In genomic region chr2:62775367-62775668, GRCh38 we compare ENCODE assay signal across 17 cellular contexts.
"Had no signal": no experiment of that assay in that cellular context is flagged by ENCODE, and none has a peak within 500 bp of the region (broad histone marks: within the 10 kb centered on the region; RNA-seq: fewer than 3 reads in every experiment).

No MANE protein-coding gene starts in this region.

- H3K4me3 Mint-ChIP-seq: brain; central memory CD8-positive, alpha-beta T cell; dendritic cell treated with granulocyte-macrophage colony-stimulating factor and Interleukin-4, amounts not matched to agents 40 ng/mL and 50 ng/mL, for 4 days; effector memory CD8-positive, alpha-beta T cell; memory B cell; neural progenitor cell; T-helper 1 cell treated with Interleukin-12 subunit alpha and Interleukin-12 subunit beta and Interleukin-4 antibody, amounts not matched to agents 30 μg/mL and 1 μg/mL, for 36 hours had no signal

- H2AFZ ChIP-seq: neural progenitor cell had no signal

- H3K27ac ChIP-seq: left ventricle myocardium inferior, neural progenitor cell, ovary, thoracic aorta had no signal

- H3K36me3 ChIP-seq: left ventricle myocardium inferior, neural progenitor cell, ovary, thoracic aorta had no signal

- H3K36me3 Mint-ChIP-seq: neural progenitor cell had no signal

- H3K9me3 ChIP-seq: left ventricle myocardium inferior, ovary, thoracic aorta had no signal

- H3K4me1 ChIP-seq: neural progenitor cell had no signal

- ATAC-seq: stimulated activated naive CD8-positive, alpha-beta T cell treated with anti-CD3 and anti-CD28 coated beads, Interleukin-15, Interleukin-2, amounts not matched to agents 100 U/mL and 50 U/mL, for 24 hours had no signal

- DNase-seq: activated CD4-positive, CD25-positive, alpha-beta regulatory T cell; activated naive CD4-positive, alpha-beta T cell treated with anti-CD3 and anti-CD28 coated beads, Interleukin-2, amount 50 U/mL, for 16 hours; activated T-cell treated with anti-CD3 and anti-CD28 coated beads, Interleukin-2, amount 50 U/mL, for 1 hour; amniotic stem cell; left ventricle myocardium inferior; ovary; stimulated activated CD4-positive, alpha-beta T cell treated with anti-CD3 and anti-CD28 coated beads, Interleukin-12 subunit alpha, Interleukin-12 subunit beta, amount 100 ng/mL, for 4 hours; stimulated activated CD8-positive, alpha-beta memory T cell treated with anti-CD3 and anti-CD28 coated beads, Interleukin-4, amount 100 ng/mL, for 48 hours; stimulated activated naive CD8-positive, alpha-beta T cell treated with anti-CD3 and anti-CD28 coated beads, Interleukin-15, Interleukin-2, amounts not matched to agents 100 U/mL and 50 U/mL, for 24 hours had no signal

- H3K27me3 ChIP-seq: neural progenitor cell, ovary had no signal

- H3K4me2 ChIP-seq: neural progenitor cell had no signal

- H3K4me3 ChIP-seq: left ventricle myocardium inferior, neural progenitor cell, ovary, thoracic aorta had no signal

- H3K9ac ChIP-seq: neural progenitor cell had no signal

- H3K27me3 Mint-ChIP-seq: brain; central memory CD8-positive, alpha-beta T cell; dendritic cell treated with granulocyte-macrophage colony-stimulating factor and Interleukin-4, amounts not matched to agents 40 ng/mL and 50 ng/mL, for 4 days; effector memory CD8-positive, alpha-beta T cell; memory B cell had no signal

- H3K9me3 Mint-ChIP-seq: central memory CD8-positive, alpha-beta T cell; dendritic cell treated with granulocyte-macrophage colony-stimulating factor and Interleukin-4, amounts not matched to agents 40 ng/mL and 50 ng/mL, for 4 days; effector memory CD8-positive, alpha-beta T cell; memory B cell; neural progenitor cell; T-helper 1 cell treated with Interleukin-12 subunit alpha and Interleukin-12 subunit beta and Interleukin-4 antibody, amounts not matched to agents 30 μg/mL and 1 μg/mL, for 36 hours had no signal

- H3K27ac Mint-ChIP-seq: dendritic cell treated with granulocyte-macrophage colony-stimulating factor and Interleukin-4, amounts not matched to agents 40 ng/mL and 50 ng/mL, for 4 days; memory B cell; neural progenitor cell; T-helper 1 cell treated with Interleukin-12 subunit alpha and Interleukin-12 subunit beta and Interleukin-4 antibody, amounts not matched to agents 30 μg/mL and 1 μg/mL, for 36 hours had no signal
